8 cellular contexts compared by ENCODE assay signal in genomic region chr3:111999924-112000835, GRCh38. TPM values are rescaled to one million over a fixed set of nuclear protein-coding genes. Genes with fewer than 3 reads are reported as not detected.
A peak's percentile ranks its signal among the peaks of the same experiment; 100 is the strongest.
DNase-seq lines count a peak whose midpoint lies in the region; TF ChIP-seq lines count a peak whose summit lies in the region.

No MANE protein-coding gene starts in this region.

- peaks cover 20% of the 10 kb centered on the region for H3K4me1 Mint-ChIP-seq in mesothelial cell of epicardium

- no peaks in the 10 kb centered on the region for H3K9me3 Mint-ChIP-seq in mesothelial cell of epicardium

- H3K4me1 ChIP-seq in HUES6 (ENCODE audit: control insufficient read depth, insufficient read depth, low read length), result peaks cover 30% of the 10 kb centered on the region

- peaks cover 26% of the 10 kb centered on the region for H3K27me3 Mint-ChIP-seq in mesothelial cell of epicardium (ENCODE audit: low read depth)

- no peak overlapping the region for H3K27ac ChIP-seq in HUES6 (ENCODE audit: low read depth, low read length)
- H3K27ac ChIP-seq in caudate nucleus (ENCODE audit: low read depth, low read length), result peak overlapping the region; percentile 61

- POLR2A ChIA-PET in GM10248 (lab: Yijun Ruan, JAX), result no interaction called here

- H3K9me3 ChIP-seq in HUES6 (ENCODE audit: control insufficient read depth, insufficient read depth, low read depth, low read length), result no peaks in the 10 kb centered on the region

- H3K36me3 Mint-ChIP-seq in mesothelial cell of epicardium, result no peaks in the 10 kb centered on the region

- H3K27ac Mint-ChIP-seq in mesothelial cell of epicardium, result no peak overlapping the region

- TF ChIP-seq CTCF in mesothelial cell of epicardium (IDR thresholded peaks at IDR 0.05; ENCODE audit: unreplicated experiment) (no peak), GM10248 (IDR thresholded peaks at IDR 0.05; ENCODE audit: control extremely low read depth, extremely low read depth, low read depth, missing control alignments) (no peak)

- DNase-seq in NCI-H1436 (lab: John Stamatoyannopoulos, UW) (peak; percentile 38), NCI-H1436 treated with DMSO at 0.1 percent for 48 hours (lab: John Stamatoyannopoulos, UW) (no peak), caudate nucleus (lab: John Stamatoyannopoulos, UW) (peak in 9 of 61 donors; percentile 12 to 62 (median 33)), mesothelial cell of epicardium (ENCODE audit: low spot score in 2 of 2, unreplicated experiment in 2 of 2) (no peak), GM10248 (ENCODE audit: extremely low spot score) (no peak), DMS114 treated with DMSO at 0.1 percent for 48 hours (lab: John Stamatoyannopoulos, UW; ENCODE audit: unreplicated experiment) (no peak), GF-D8 (lab: John Stamatoyannopoulos, UW) (no peak)

- CTCF ChIA-PET in GM10248 (lab: Yijun Ruan, JAX), result interaction anchor here (0.8 to 20.7 kb wide), 6 partner anchors 9 to 40 kb away, joined by 3 to 383 read pairs (median 6); partner anchors contain the start of gene ABHD10

- peak overlapping the region; percentile 80 for H3K4me3 ChIP-seq in HUES6 (ENCODE audit: low read depth, low read length)

- peaks cover 17% of the 10 kb centered on the region for H3K27me3 ChIP-seq in HUES6 (ENCODE audit: control insufficient read depth, insufficient read depth, low read length)

- peak overlapping the region; percentile 78 for H3K4me3 Mint-ChIP-seq in mesothelial cell of epicardium

- 0 out of 2 replicates have a peak, but pooled peaks cover 2% of the 10 kb centered on the region for H3K36me3 ChIP-seq in HUES6 (ENCODE audit: control insufficient read depth, insufficient read depth, low read length)

- H3K9ac ChIP-seq in HUES6 (ENCODE audit: low read length), result peak overlapping the region; percentile 29

RNA-seq across cellular contexts. Expression of gene TAGLN3, which starts 1.5 kb away (rescaled TPM):
- total RNA-seq in mesothelial cell of epicardium, result 0.60 to 1.8 TPM (median 1.4 TPM) in 3 replicates

RNA-seq across cellular contexts. Expression of gene ABHD10, which starts 21.4 kb away (rescaled TPM):
- 26.4 to 30.2 TPM (median 30.0 TPM) in 3 replicates for total RNA-seq in mesothelial cell of epicardium

RNA-seq across cellular contexts. Expression of gene TMPRSS7, which starts 34.4 kb away (rescaled TPM):
- total RNA-seq in mesothelial cell of epicardium, result not detected in 3 replicates
